19 cellular contexts compared by ENCODE assay signal in the genomic region with DNA sequence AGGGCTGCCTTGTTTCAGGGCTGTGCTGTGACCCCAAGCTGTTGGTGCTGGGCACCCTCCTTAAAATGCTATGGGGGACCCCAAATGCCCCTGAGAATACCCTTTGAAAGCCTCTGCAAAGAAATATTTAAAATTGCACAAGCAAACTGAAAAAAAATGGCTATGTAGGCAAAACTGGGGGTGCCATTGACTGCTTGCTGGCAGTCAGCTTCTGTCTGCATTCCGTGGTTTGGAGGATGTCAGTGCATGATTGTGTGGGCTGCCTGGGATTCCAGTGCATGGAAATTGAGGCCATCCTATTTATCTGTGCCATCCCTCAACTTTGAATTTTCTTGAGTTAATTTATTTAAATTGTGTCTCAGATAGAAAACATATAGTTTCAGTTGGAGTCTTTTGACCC.
A peak's percentile ranks its signal among the peaks of the same experiment; 100 is the strongest.
DNase-seq lines count a peak whose midpoint lies in the region; ATAC-seq and TF ChIP-seq lines count a peak whose summit lies in the region.
"Had no signal": no experiment of that assay in that cellular context is flagged by ENCODE, and none has a peak within 500 bp of the region (broad histone marks: within the 10 kb centered on the region; RNA-seq: fewer than 3 reads in every experiment).

No MANE protein-coding gene starts in this region.

- H3K4me1 ChIP-seq in RWPE2 (ENCODE audit: insufficient read depth, poor library complexity, severe bottlenecking) (no peaks in the 10 kb centered on the region), trophoblast cell (ENCODE audit: control insufficient read depth in 1 of 2, insufficient read depth in 2 of 2, low read length in 2 of 2) (no peaks in the 10 kb centered on the region)
- H3K4me1 ChIP-seq: spleen, testis had no signal

- H3K4ac ChIP-seq in trophoblast cell (ENCODE audit: low read depth, low read length) = no peak overlapping the region

- H3K9me3 ChIP-seq in RWPE2 (ENCODE audit: severe bottlenecking) (no peaks in the 10 kb centered on the region), trophoblast cell (ENCODE audit: insufficient read depth, low read depth, low read length) (peaks cover 14% of the 10 kb centered on the region), WERI-Rb-1 (ENCODE audit: severe bottlenecking) (peaks cover 2% of the 10 kb centered on the region)
- H3K9me3 ChIP-seq: testis had no signal

- H4K8ac ChIP-seq in trophoblast cell (ENCODE audit: low read depth, low read length) = no peak overlapping the region

- DNase-seq in GM04504 (ENCODE audit: low read depth) (peak; percentile 5), RWPE2 (ENCODE audit: low spot score) (peak; percentile 11), fibroblast of mammary gland (ENCODE audit: low read depth) (peak; percentile 15), renal cortical epithelial cell (ENCODE audit: low read depth) (peak; percentile 52), trophoblast cell (no peak), pons (ENCODE audit: low spot score) (no peak), WERI-Rb-1 (no peak), superior temporal gyrus (ENCODE audit: extremely low spot score) (no peak)
- DNase-seq: activated CD4-positive, alpha-beta T cell treated with anti-CD3 and anti-CD28 coated beads, Interleukin-2, amount 50 U/mL, for 48 hours; activated T-cell treated with anti-CD3 and anti-CD28 coated beads, Interleukin-2, amount 50 U/mL, for 1 hour; GF-D8; natural killer cell; NCI-H1930; NCI-H510A; spleen; T-cell; testis had no signal

- H3K27me3 ChIP-seq in RWPE2 (ENCODE audit: insufficient read depth, poor library complexity, severe bottlenecking) (no peaks in the 10 kb centered on the region), trophoblast cell (ENCODE audit: insufficient read depth, low read length) (no peaks in the 10 kb centered on the region), WERI-Rb-1 (ENCODE audit: insufficient read depth, low read depth, severe bottlenecking) (peaks cover 53% of the 10 kb centered on the region)
- H3K27me3 ChIP-seq: cardiac muscle cell, testis had no signal

- no peaks in the 10 kb centered on the region for H3K36me3 ChIP-seq in RWPE2 (ENCODE audit: low read depth)
- no peaks in the 10 kb centered on the region for H3K36me3 ChIP-seq in trophoblast cell (ENCODE audit: control insufficient read depth in 1 of 2, insufficient read depth in 2 of 2, low read length in 2 of 2)
- no peaks in the 10 kb centered on the region for H3K36me3 ChIP-seq in WERI-Rb-1
- H3K36me3 ChIP-seq: cardiac muscle cell, spleen had no signal

- H3K79me1 ChIP-seq in trophoblast cell (ENCODE audit: low read length) = no peaks in the 10 kb centered on the region

- no CpG with 5 or more reads among the region's 1 CpG for WGBS in trophoblast cell (ENCODE audit: extremely low coverage, insufficient coverage, insufficient read length)

- H3K4me2 ChIP-seq in trophoblast cell (ENCODE audit: low read length) = no peak overlapping the region

- H4K91ac ChIP-seq in trophoblast cell (ENCODE audit: low read depth, low read length) = no peak overlapping the region

- H3K4me3 ChIP-seq in RWPE2 (ENCODE audit: severe bottlenecking) (no peak overlapping the region), fibroblast of mammary gland (ENCODE audit: control insufficient read depth, low read depth, low read length) (no peak overlapping the region), trophoblast cell (ENCODE audit: low read depth, low read length) (no peak overlapping the region), WERI-Rb-1 (ENCODE audit: low read depth, low read length) (no peak overlapping the region)
- H3K4me3 ChIP-seq: cardiac muscle cell, spleen, testis had no signal

- no peak overlapping the region for H3K14ac ChIP-seq in trophoblast cell (ENCODE audit: low read length)

- H3K79me2 ChIP-seq in trophoblast cell (ENCODE audit: control insufficient read depth, insufficient read depth, low read length, poor library complexity) = no peaks in the 10 kb centered on the region

- H3K9ac ChIP-seq in trophoblast cell (ENCODE audit: low read length) = no peak overlapping the region

- H2BK120ac ChIP-seq in trophoblast cell (ENCODE audit: insufficient read depth, low read length, poor library complexity) = no peak overlapping the region

- H2BK5ac ChIP-seq in trophoblast cell (ENCODE audit: low read depth, low read length, poor library complexity) = no peak overlapping the region

- H3K18ac ChIP-seq in trophoblast cell (ENCODE audit: low read length) = no peak overlapping the region

- no peak overlapping the region for H2BK12ac ChIP-seq in trophoblast cell (ENCODE audit: low read length)

- H3K23ac ChIP-seq in trophoblast cell (ENCODE audit: low read length) = no peak overlapping the region

- H4K12ac ChIP-seq in trophoblast cell (ENCODE audit: low read depth, low read length) = no peak overlapping the region

- TF ChIP-seq CTCF in RWPE2 (IDR thresholded peaks at IDR 0.05; ENCODE audit: poor library complexity, severe bottlenecking) (no peak), fibroblast of mammary gland (conservative IDR thresholded peaks at IDR 0.05; ENCODE audit: control insufficient read depth, insufficient read depth, low read depth, low read length) (no peak), WERI-Rb-1 (IDR thresholded peaks at IDR 0.05; ENCODE audit: low read depth, low read length) (no peak)

- H2AFZ ChIP-seq in trophoblast cell (ENCODE audit: insufficient read depth, low read length, poor library complexity) = no peak overlapping the region

- H3K27ac ChIP-seq in RWPE2 (ENCODE audit: poor library complexity, severe bottlenecking) (no peak overlapping the region), trophoblast cell (ENCODE audit: low read depth, low read length) (no peak overlapping the region), WERI-Rb-1 (no peak overlapping the region)
- H3K27ac ChIP-seq: cardiac muscle cell, spleen, testis had no signal

- no peak for ATAC-seq in RWPE2 (ENCODE audit: low read depth)
- ATAC-seq: activated naive CD4-positive, alpha-beta T cell treated with anti-CD3 and anti-CD28 coated beads, Interleukin-2, amount 50 U/mL, for 72 hours; natural killer cell; T-cell had no signal

- no peak overlapping the region for H2AK5ac ChIP-seq in trophoblast cell (ENCODE audit: low read length)

Comparison
In these comparisons a context has a peak if more than half of its experiments do, and no peak if none do; other contexts are left out.
1. DNase-seq: peak in GM04504 (single experiment), RWPE2 (single experiment), fibroblast of mammary gland (single experiment) and renal cortical epithelial cell (single experiment); none in trophoblast cell (0 of 2), pons (single experiment), WERI-Rb-1 (single experiment) and superior temporal gyrus (single experiment).